16 cellular contexts compared by ENCODE assay signal in the genomic region with DNA sequence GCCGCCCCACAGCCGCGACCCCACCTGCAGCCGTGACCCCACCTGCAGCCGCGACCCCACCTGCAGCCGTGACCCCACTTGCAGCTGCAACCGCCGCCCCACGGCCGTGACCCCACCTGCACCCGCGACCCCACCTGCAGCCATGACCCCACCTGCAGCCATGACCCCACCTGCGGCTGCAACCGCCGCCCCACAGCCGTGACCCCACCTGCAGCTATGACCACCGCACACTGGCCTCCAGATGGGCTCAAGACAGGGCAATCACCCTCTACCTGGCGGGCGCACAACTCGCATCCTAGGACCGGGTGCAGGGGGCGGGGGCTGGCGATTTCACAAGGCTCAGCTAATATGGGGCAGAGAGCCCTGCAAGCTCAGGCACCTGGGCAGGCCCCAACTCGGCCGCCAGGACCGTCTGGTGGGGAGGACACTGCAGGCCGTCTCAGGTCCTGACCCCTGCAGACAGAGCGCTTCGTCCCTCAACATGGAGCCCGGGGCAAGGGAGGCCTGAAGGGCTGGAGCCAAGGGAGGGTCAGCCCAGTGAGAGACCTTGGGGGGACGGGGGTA. TPM values are rescaled to one million over a fixed set of nuclear protein-coding genes. Genes with fewer than 3 reads are reported as not detected.
DNase-seq lines count a peak whose midpoint lies in the region; ATAC-seq, FAIRE-seq and TF ChIP-seq lines count a peak whose summit lies in the region.
"Had no signal": no experiment of that assay in that cellular context is flagged by ENCODE, and none has a peak within 500 bp of the region (broad histone marks: within the 10 kb centered on the region; RNA-seq: fewer than 3 reads in every experiment).

No MANE protein-coding gene starts in this region.

- no peak overlapping the region for H2AK5ac ChIP-seq in H1 (ENCODE audit: low read depth, low read length)
- no peak overlapping the region for H2AK5ac ChIP-seq in trophoblast cell (ENCODE audit: low read length)

- H4K12ac ChIP-seq in trophoblast cell (ENCODE audit: low read depth, low read length), result no peak overlapping the region

- TF ChIP-seq POLR2A in H1 (IDR thresholded peaks at IDR 0.05; ENCODE audit: control extremely low read depth in 1 of 2, low read depth in 2 of 2, low read length in 2 of 2) (no peak), tibial nerve (IDR thresholded peaks at IDR 0.05) (no peak)

- no peak overlapping the region for H3K9ac ChIP-seq in H1 (replicated peaks in 1 of 4; ENCODE audit: extremely low read depth in 1 of 4, low read depth in 3 of 4, low read length in 3 of 4)
- no peak overlapping the region for H3K9ac ChIP-seq in trophoblast cell (ENCODE audit: low read length)
- no peak overlapping the region for H3K9ac ChIP-seq in PC-3 (ENCODE audit: low read length)
- H3K9ac ChIP-seq: BLaER1 had no signal

- peak overlapping the region; percentile 57 for H4K8ac ChIP-seq in H1 (ENCODE audit: extremely low read depth, insufficient read depth, low read length)
- H4K8ac ChIP-seq in trophoblast cell (ENCODE audit: low read depth, low read length), result no peak overlapping the region

- ATAC-seq in right cardiac atrium, result no peak
- ATAC-seq in heart right ventricle, result no peak
- no peak for ATAC-seq in PC-3
- ATAC-seq: GM23338, HCT116 had no signal

- TF ChIP-seq EP300 in H1 (IDR thresholded peaks at IDR 0.05; ENCODE audit: borderline replicate concordance in 1 of 2, low read depth in 2 of 2, low read length in 2 of 2), result no peak
- TF ChIP-seq EP300 in tibial nerve (IDR thresholded peaks at IDR 0.05), result no peak

- no peak overlapping the region for H2BK20ac ChIP-seq in H1 (ENCODE audit: low read length)

- H3K18ac ChIP-seq in H1 (ENCODE audit: extremely low read depth, low read length) (no peak overlapping the region), trophoblast cell (ENCODE audit: low read length) (peak overlapping the region; percentile 29)

- 95% methylated on average over 32 of the region's 32 CpGs for WGBS in right cardiac atrium
- WGBS in heart right ventricle, 2 donors, result 95 to 97% methylated on average over 30 to 32 of the region's 32 CpGs
- 91% methylated on average over 25 of the region's 32 CpGs; no CpG with 5 or more reads in 1 of the 2 experiments for WGBS in H1 (ENCODE audit: extremely low coverage in 1 of 2, insufficient coverage in 1 of 2, insufficient read length in 1 of 2, insufficient replicate concordance in 2 of 2, low coverage in 1 of 2, low lambda C conversion rate in 2 of 2, missing lambda C conversion rate in 1 of 2), 2 experiments
- WGBS in trophoblast cell (ENCODE audit: extremely low coverage, insufficient coverage, insufficient read length), result no CpG with 5 or more reads among the region's 32 CpGs
- WGBS in tibial nerve, 2 donors, result 92 to 93% methylated on average over 19 to 30 of the region's 32 CpGs

- H2BK5ac ChIP-seq in H1 (ENCODE audit: low read depth, low read length) (no peak overlapping the region), trophoblast cell (ENCODE audit: low read depth, low read length, poor library complexity) (no peak overlapping the region)

- no TSS peak for BruUV-seq in PC-3 (replicated peaks; lab: Mats Ljungman, UMichigan)

- H3K23ac ChIP-seq in H1 (ENCODE audit: insufficient read length) (no peak overlapping the region), trophoblast cell (ENCODE audit: low read length) (no peak overlapping the region)

- CTCF ChIA-PET in H1 (lab: Charles Lee; ENCODE audit: partially characterized antibody) (interaction anchor here (0.7 to 1.6 kb wide), 3 partner anchors 13 to 64 kb away, joined by 3 to 7 read pairs (median 3); no protein-coding TSS in a partner anchor), PC-3 (lab: Charles Lee) (no interaction called here)

- H3K36me3 ChIP-seq in heart right ventricle, result peaks cover 0 to 16% (median 0%) of the 10 kb centered on the region in 9 donors
- H3K36me3 ChIP-seq in H1 (ENCODE audit: control insufficient read depth in 2 of 4, insufficient read depth in 4 of 4, low read length in 3 of 4), result peaks cover 0 to 3% (median 0%) of the 10 kb centered on the region in 4 experiments; a peak in 1 of 8 replicates
- H3K36me3 ChIP-seq in trophoblast cell (ENCODE audit: control insufficient read depth in 1 of 2, insufficient read depth in 2 of 2, low read length in 2 of 2), result peaks cover 4 to 9% of the 10 kb centered on the region in 2 experiments
- peaks cover 0 to 20% (median 0%) of the 10 kb centered on the region in 3 donors for H3K36me3 ChIP-seq in tibial nerve
- H3K36me3 ChIP-seq in PC-3 (ENCODE audit: low read depth, low read length), result no peaks in the 10 kb centered on the region

- no peaks in the 10 kb centered on the region for H3F3A ChIP-seq in PC-3 (ENCODE audit: low read length, unreplicated experiment)

- H3K9me2 ChIP-seq in PC-3 (replicated peaks; ENCODE audit: low read length), result no peaks in the 10 kb centered on the region

- intact Hi-C loops in right cardiac atrium (cut with DNase I), result no loop called here
- intact Hi-C loops in heart right ventricle (cut with DNase I), result no loop called here
- intact Hi-C loops in PC-3 (cut with micrococcal nuclease), result no loop called here

- H2BK12ac ChIP-seq in H1 (ENCODE audit: low read depth, low read length) (no peak overlapping the region), trophoblast cell (ENCODE audit: low read length) (no peak overlapping the region)

- no peak overlapping the region for H2AFZ ChIP-seq in H1 (ENCODE audit: low read length)
- H2AFZ ChIP-seq in trophoblast cell (ENCODE audit: insufficient read depth, low read length, poor library complexity), result no peak overlapping the region
- no peak overlapping the region for H2AFZ ChIP-seq in PC-3 (ENCODE audit: low read length)
- H2AFZ ChIP-seq: GM23338 had no signal

- no peak overlapping the region for H3K4ac ChIP-seq in H1 (replicated peaks; ENCODE audit: insufficient read length, low read depth, low read length)
- peak overlapping the region; percentile 34 for H3K4ac ChIP-seq in trophoblast cell (ENCODE audit: low read depth, low read length)

- H3K79me2 ChIP-seq in H1 (ENCODE audit: control insufficient read depth in 1 of 2, insufficient read depth in 2 of 2, low read length in 2 of 2) (peaks cover 0 to 9% of the 10 kb centered on the region in 2 experiments; a peak in 1 of 4 replicates), trophoblast cell (ENCODE audit: control insufficient read depth, insufficient read depth, low read length, poor library complexity) (peaks cover 2% of the 10 kb centered on the region), PC-3 (ENCODE audit: low read length) (peaks cover 89% of the 10 kb centered on the region)

- no peak overlapping the region for H2BK15ac ChIP-seq in H1 (ENCODE audit: low read length)

- H3K23me2 ChIP-seq in H1 (ENCODE audit: low read depth, low read length), result no peaks in the 10 kb centered on the region

- no peak overlapping the region for H2BK120ac ChIP-seq in H1 (replicated peaks; ENCODE audit: low read depth, low read length)
- H2BK120ac ChIP-seq in trophoblast cell (ENCODE audit: insufficient read depth, low read length, poor library complexity), result no peak overlapping the region

- H3K27me3 ChIP-seq in right cardiac atrium (ENCODE audit: control insufficient read depth, insufficient read depth) (no peaks in the 10 kb centered on the region), heart right ventricle (no peaks in the 10 kb centered on the region), H1 (replicated peaks in 1 of 4; ENCODE audit: control insufficient read depth in 3 of 4, extremely low read depth in 1 of 4, insufficient read depth in 3 of 4, low read length in 3 of 4) (no peaks in the 10 kb centered on the region), trophoblast cell (ENCODE audit: insufficient read depth, low read length) (no peaks in the 10 kb centered on the region), tibial nerve (no peaks in the 10 kb centered on the region), PC-3 (ENCODE audit: low read length) (no peaks in the 10 kb centered on the region)
- H3K27me3 ChIP-seq: BLaER1 had no signal

- no peak overlapping the region for H3K14ac ChIP-seq in H1 (ENCODE audit: insufficient read length)
- no peak overlapping the region for H3K14ac ChIP-seq in trophoblast cell (ENCODE audit: low read length)

- H3K79me1 ChIP-seq in H1 (ENCODE audit: low read depth, low read length) (peaks cover 7% of the 10 kb centered on the region), trophoblast cell (ENCODE audit: low read length) (peaks cover 3% of the 10 kb centered on the region)

- H3K27ac ChIP-seq in right cardiac atrium (ENCODE audit: low read length) (no peak overlapping the region), heart right ventricle (no peak overlapping the region), H1 (ENCODE audit: low read depth, low read length) (no peak overlapping the region), trophoblast cell (ENCODE audit: low read depth, low read length) (no peak overlapping the region), tibial nerve (no peak overlapping the region), PC-3 (ENCODE audit: low read length) (no peak overlapping the region)
- H3K27ac ChIP-seq: BLaER1 had no signal

- no peak overlapping the region for H4K91ac ChIP-seq in H1 (replicated peaks; ENCODE audit: insufficient read length, low read length)
- no peak overlapping the region for H4K91ac ChIP-seq in trophoblast cell (ENCODE audit: low read depth, low read length)

- no peak overlapping the region for H3K4me3 ChIP-seq in right cardiac atrium (ENCODE audit: low read length)
- no peak overlapping the region for H3K4me3 ChIP-seq in heart right ventricle
- H3K4me3 ChIP-seq in H1 (ENCODE audit: extremely low read depth in 1 of 4, insufficient read depth in 2 of 4, low read depth in 3 of 4, low read length in 4 of 4), result no peak overlapping the region
- H3K4me3 ChIP-seq in trophoblast cell (ENCODE audit: low read depth, low read length), result no peak overlapping the region
- H3K4me3 ChIP-seq in tibial nerve, result no peak overlapping the region
- H3K4me3 ChIP-seq in PC-3 (ENCODE audit: low read length), result no peak overlapping the region
- H3K4me3 ChIP-seq: BLaER1, GM23338 had no signal

- FAIRE-seq in H1 (lab: Jason Lieb, UNC), result no peak

- TF ChIP-seq CTCF in heart right ventricle (IDR thresholded peaks at IDR 0.05) (no peak), H1 (IDR thresholded peaks at IDR 0.05; ENCODE audit: control extremely low read depth in 1 of 3, insufficient read depth in 1 of 3, low read depth in 1 of 3, low read length in 3 of 3) (no peak), GM20000 (IDR thresholded peaks at IDR 0.05; ENCODE audit: extremely low read depth, missing control alignments) (no peak), tibial nerve (IDR thresholded peaks at IDR 0.05) (no peak), PC-3 (conservative IDR thresholded peaks at IDR 0.05; ENCODE audit: low read depth, low read length) (no peak)

- H3K4me1 ChIP-seq in right cardiac atrium (ENCODE audit: control insufficient read depth, insufficient read depth, low read length) (peaks cover 13% of the 10 kb centered on the region), heart right ventricle (peaks cover 22 to 47% (median 26%) of the 10 kb centered on the region in 9 donors), H1 (replicated peaks in 1 of 4; ENCODE audit: control insufficient read depth in 3 of 4, insufficient read depth in 4 of 4, low read length in 3 of 4) (peaks cover 0 to 4% (median 0%) of the 10 kb centered on the region in 4 experiments; a peak in 3 of 7 replicates), trophoblast cell (ENCODE audit: control insufficient read depth in 1 of 2, insufficient read depth in 2 of 2, low read length in 2 of 2) (peaks cover 15 to 27% of the 10 kb centered on the region in 2 experiments), tibial nerve (peaks cover 0 to 70% (median 24%) of the 10 kb centered on the region in 4 donors), PC-3 (ENCODE audit: insufficient read depth, low read length) (no peaks in the 10 kb centered on the region)

- DNase-seq in right cardiac atrium, result peak in 2 of 3 donors; percentile 39 to 46
- no peak for DNase-seq in heart right ventricle
- DNase-seq in H1 (ENCODE audit: low read depth in 1 of 2, low spot score in 2 of 2), result no peak
- no peak for DNase-seq in trophoblast cell
- DNase-seq in GM20000 (ENCODE audit: low spot score), result no peak
- DNase-seq in DMS114 treated with DMSO at 0.1 percent for 48 hours (lab: John Stamatoyannopoulos, UW; ENCODE audit: unreplicated experiment), result no peak
- no peak for DNase-seq in tibial nerve (ENCODE audit: low spot score in 2 of 2)
- DNase-seq in PC-3, result no peak
- DNase-seq: 8988T; CD4-positive, alpha-beta memory T cell; DMS79 treated with DMSO at 0.1 percent for 48 hours; GF-D8; H7 had no signal

- no peak for TF ChIP-seq RAD21 in H1 (IDR thresholded peaks at IDR 0.05 in 1 of 2, conservative IDR thresholded peaks at IDR 0.05 in 1 of 2; ENCODE audit: low read depth in 2 of 2, low read length in 2 of 2)

- H3K4me2 ChIP-seq in H1 (ENCODE audit: insufficient read depth in 1 of 2, low read depth in 2 of 2, low read length in 2 of 2), result no peak overlapping the region
- no peak overlapping the region for H3K4me2 ChIP-seq in trophoblast cell (ENCODE audit: low read length)
- H3K4me2 ChIP-seq in PC-3 (ENCODE audit: low read length), result no peak overlapping the region
- H3K4me2 ChIP-seq: GM23338 had no signal

- no peak overlapping the region for H3K56ac ChIP-seq in H1 (replicated peaks; ENCODE audit: insufficient read length, low read depth, low read length)

- no peaks in the 10 kb centered on the region for H3K9me3 ChIP-seq in right cardiac atrium (ENCODE audit: control insufficient read depth, low read length)
- H3K9me3 ChIP-seq in heart right ventricle, result no peaks in the 10 kb centered on the region
- no peaks in the 10 kb centered on the region for H3K9me3 ChIP-seq in H1 (ENCODE audit: insufficient read depth in 2 of 2, low read depth in 1 of 2, low read length in 1 of 2)
- peaks cover 1% of the 10 kb centered on the region for H3K9me3 ChIP-seq in trophoblast cell (ENCODE audit: insufficient read depth, low read depth, low read length)
- no peaks in the 10 kb centered on the region for H3K9me3 ChIP-seq in tibial nerve
- H3K9me3 ChIP-seq in PC-3 (ENCODE audit: low read length), result no peaks in the 10 kb centered on the region
- H3K9me3 ChIP-seq: BLaER1 had no signal

- POLR2A ChIA-PET in H1 (lab: Charles Lee; ENCODE audit: partially characterized antibody), result interaction anchor here (1.9 kb wide), 1 partner anchor 55 kb away, joined by 4 read pairs; a partner anchor contains a TSS
- POLR2A ChIA-PET in PC-3 (lab: Charles Lee; ENCODE audit: unreplicated experiment), result no interaction called here

- H4K20me1 ChIP-seq in H1 (replicated peaks in 1 of 2; ENCODE audit: control insufficient read depth in 1 of 2, insufficient read depth in 2 of 2, low read length in 2 of 2) (peaks cover 0 to 22% of the 10 kb centered on the region in 2 experiments), PC-3 (ENCODE audit: low read length) (peaks cover 32% of the 10 kb centered on the region; the same call in 1 of the 2 replicates)

- H4K5ac ChIP-seq in H1 (ENCODE audit: insufficient read length, low read depth, low read length), result no peak overlapping the region

RNA-seq across cellular contexts. Expression of a gene that starts 15.1 kb away (rescaled TPM):
- total RNA-seq in right cardiac atrium (10 to 100 TPM; 18.0 to 44.5 (median 20.5) TPM), heart right ventricle (10 to 100 TPM; 12.6 to 61.3 (median 16.1) TPM), tibial nerve (100 to 1,000 TPM in 1 of 4 donors, 10 to 100 TPM in 3; 26.6 to 105 (median 39.3) TPM), PC-3 (2014; rRNA removed) (62.4 and 75.0 TPM in 2 replicates)
- polyA plus RNA-seq in right cardiac atrium (13.4 TPM), heart right ventricle (10 to 100 TPM; 12.6 to 18.7 TPM), H1 (2011; rRNA removed) (12.2 and 21.3 TPM in 2 replicates)
- total RNA-seq in H1 (2021; fragmentation: NEBNext Ultra II Directional; extraction: Animal tissue kit (Norgen Biotek cat#: 25700)), result 31.4 and 37.4 TPM in 2 replicates
- polyA plus RNA-seq in H1 (2011; cell fraction: cytosol; rRNA removed), result 12.8 TPM
- 67.3 TPM for polyA plus RNA-seq in H1 (2011; cell fraction: nucleus; rRNA removed)
- polyA plus RNA-seq in H1 (2012, experiment 1 of 2), result 21.4 to 33.6 TPM (median 24.5 TPM) in 4 replicates
- 13.6 TPM for polyA plus RNA-seq in H1 (2012, experiment 2 of 2)
- polyA plus RNA-seq in H1 (2013, experiment 1 of 2), result 16.0 TPM
- polyA plus RNA-seq in H1 (2013, experiment 2 of 2), result 14.4 TPM
- polyA minus RNA-seq in H1 (2011; rRNA and poly(A)+ RNA removed), result 10.0 and 10.6 TPM in 2 replicates
- 23.1 TPM for polyA minus RNA-seq in H1 (2011; cell fraction: cytosol; rRNA and poly(A)+ RNA removed)
- 23.4 TPM for polyA minus RNA-seq in H1 (2011; cell fraction: nucleus; rRNA and poly(A)+ RNA removed)
- 21.2 and 22.5 TPM in 2 replicates for polyA plus RNA-seq in trophoblast cell (2013)

RNA-seq across cellular contexts. Expression of a gene that starts 46.6 kb away (rescaled TPM):
- total RNA-seq in right cardiac atrium, result 10 to 100 TPM; 56.9 to 62.0 (median 57.7) TPM
- polyA plus RNA-seq in right cardiac atrium, result 64.5 TPM
- total RNA-seq in heart right ventricle, result 10 to 100 TPM; 43.7 to 71.6 (median 46.6) TPM
- 10 to 100 TPM; 41.1 to 70.4 TPM for polyA plus RNA-seq in heart right ventricle
- 70.7 and 75.2 TPM in 2 replicates for total RNA-seq in H1 (2021; fragmentation: NEBNext Ultra II Directional; extraction: Animal tissue kit (Norgen Biotek cat#: 25700))
- polyA plus RNA-seq in H1 (2011; rRNA removed), result 45.3 and 71.0 TPM in 2 replicates
- polyA plus RNA-seq in H1 (2011; cell fraction: cytosol; rRNA removed), result 71.1 TPM
- polyA plus RNA-seq in H1 (2011; cell fraction: nucleus; rRNA removed), result 143 TPM
- 58.3 to 76.3 TPM (median 64.8 TPM) in 4 replicates for polyA plus RNA-seq in H1 (2012, experiment 1 of 2)
- 55.4 TPM for polyA plus RNA-seq in H1 (2012, experiment 2 of 2)
- polyA plus RNA-seq in H1 (2013, experiment 1 of 2), result 44.0 TPM
- 41.8 TPM for polyA plus RNA-seq in H1 (2013, experiment 2 of 2)
- polyA minus RNA-seq in H1 (2011; rRNA and poly(A)+ RNA removed), result 22.4 and 26.9 TPM in 2 replicates
- polyA minus RNA-seq in H1 (2011; cell fraction: cytosol; rRNA and poly(A)+ RNA removed), result 44.5 TPM
- 46.0 TPM for polyA minus RNA-seq in H1 (2011; cell fraction: nucleus; rRNA and poly(A)+ RNA removed)
- 32.9 and 33.1 TPM in 2 replicates for polyA plus RNA-seq in trophoblast cell (2013)
- total RNA-seq in tibial nerve, result 10 to 100 TPM; 52.5 to 91.2 (median 68.7) TPM
- total RNA-seq in PC-3 (2014; rRNA removed), result 82.4 and 93.0 TPM in 2 replicates

RNA-seq across cellular contexts. Expression of a gene that starts 55.2 kb away (rescaled TPM):
- 100 to 1,000 TPM; 300 to 374 (median 359) TPM for total RNA-seq in right cardiac atrium
- 713 TPM for polyA plus RNA-seq in right cardiac atrium
- total RNA-seq in heart right ventricle, result 100 to 1,000 TPM; 244 to 405 (median 299) TPM
- polyA plus RNA-seq in heart right ventricle, result 100 to 1,000 TPM; 461 to 487 TPM
- 342 and 355 TPM in 2 replicates for total RNA-seq in H1 (2021; fragmentation: NEBNext Ultra II Directional; extraction: Animal tissue kit (Norgen Biotek cat#: 25700))
- polyA plus RNA-seq in H1 (2011; rRNA removed), result 693 and 947 TPM in 2 replicates
- polyA plus RNA-seq in H1 (2011; cell fraction: cytosol; rRNA removed), result 779 TPM
- polyA plus RNA-seq in H1 (2011; cell fraction: nucleus; rRNA removed), result 730 TPM
- 475 to 711 TPM (median 640 TPM) in 4 replicates for polyA plus RNA-seq in H1 (2012, experiment 1 of 2)
- polyA plus RNA-seq in H1 (2012, experiment 2 of 2), result 958 TPM
- polyA plus RNA-seq in H1 (2013, experiment 1 of 2), result 575 TPM
- polyA plus RNA-seq in H1 (2013, experiment 2 of 2), result 562 TPM
- 186 and 191 TPM in 2 replicates for polyA minus RNA-seq in H1 (2011; rRNA and poly(A)+ RNA removed)
- polyA minus RNA-seq in H1 (2011; cell fraction: cytosol; rRNA and poly(A)+ RNA removed), result 297 TPM
- 155 TPM for polyA minus RNA-seq in H1 (2011; cell fraction: nucleus; rRNA and poly(A)+ RNA removed)
- 795 and 804 TPM in 2 replicates for polyA plus RNA-seq in trophoblast cell (2013)
- 100 to 1,000 TPM; 337 to 518 (median 493) TPM for total RNA-seq in tibial nerve
- total RNA-seq in PC-3 (2014; rRNA removed), result 517 and 644 TPM in 2 replicates

Comparison
In these comparisons a context has a peak if more than half of its experiments do, and no peak if none do; other contexts are left out.
1. DNase-seq: peak in right cardiac atrium (2 of 3); none in heart right ventricle (0 of 2), H1 (0 of 2), trophoblast cell (0 of 2), GM20000 (single experiment), DMS114 treated with DMSO at 0.1 percent for 48 hours (single experiment), tibial nerve (0 of 2) and PC-3 (single experiment).